In genomic region chr1:32012709-32013385, GRCh38 we compare ENCODE assay signal across 8 cellular contexts. TPM values are rescaled to one million over a fixed set of nuclear protein-coding genes. Genes with fewer than 3 reads are reported as not detected.
DNase-seq lines count a peak whose midpoint lies in the region; ATAC-seq and TF ChIP-seq lines count a peak whose summit lies in the region.

No MANE protein-coding gene starts in this region.

- H3K36me3 Mint-ChIP-seq in CD8-positive, alpha-beta T cell: peaks cover 20% of the 10 kb centered on the region

- no peaks in the 10 kb centered on the region for H3K27me3 ChIP-seq in CD8-positive, alpha-beta T cell (ENCODE audit: insufficient read depth, low read length)
- H3K27me3 ChIP-seq in OCI-LY1 (ENCODE audit: insufficient read depth, low read length): no peaks in the 10 kb centered on the region
- H3K27me3 ChIP-seq in endocrine pancreas (ENCODE audit: control insufficient read depth, insufficient read depth, low read length): no peaks in the 10 kb centered on the region
- H3K27me3 ChIP-seq in neuron (ENCODE audit: insufficient read depth, low read length): no peaks in the 10 kb centered on the region
- H3K27me3 ChIP-seq in aorta (ENCODE audit: control insufficient read depth in 1 of 2, insufficient read depth in 2 of 2, low read length in 1 of 2): no peaks in the 10 kb centered on the region

- H2AFZ ChIP-seq in OCI-LY1 (ENCODE audit: low read length) (0 out of 2 replicates have a peak overlapping the region, but pooled peaks have one; percentile 7), neuron (ENCODE audit: low read depth, low read length) (peak overlapping the region; percentile 30)

- H3K9me3 Mint-ChIP-seq in CD8-positive, alpha-beta T cell: no peaks in the 10 kb centered on the region

- H3K27ac ChIP-seq in CD8-positive, alpha-beta T cell (ENCODE audit: low read depth, low read length): peak overlapping the region; percentile 93
- peak overlapping the region; percentile 69 for H3K27ac ChIP-seq in OCI-LY1 (ENCODE audit: low read depth, low read length, poor library complexity, severe bottlenecking)
- H3K27ac ChIP-seq in aorta (ENCODE audit: low read depth in 1 of 2, low read length in 2 of 2): peak overlapping the region in 1 of 2 donors; percentile 90

- peak overlapping the region; percentile 98 for H3K4me3 ChIP-seq in CD8-positive, alpha-beta T cell (ENCODE audit: low read depth, low read length)
- H3K4me3 ChIP-seq in OCI-LY1 (ENCODE audit: low read depth, low read length, poor library complexity, severe bottlenecking) (peak overlapping the region; percentile 82), endocrine pancreas (ENCODE audit: control insufficient read depth, insufficient read depth, low read length) (peak overlapping the region; percentile 88), neuron (ENCODE audit: low read length) (peak overlapping the region; percentile 52), aorta (ENCODE audit: low read length in 2 of 2) (peak overlapping the region in 1 of 2 donors; percentile 77)

- H3K79me2 ChIP-seq in OCI-LY1 (ENCODE audit: insufficient read depth, low read length): peaks cover 39% of the 10 kb centered on the region

- H3K36me3 ChIP-seq in CD8-positive, alpha-beta T cell (ENCODE audit: insufficient read depth, low read length): no peaks in the 10 kb centered on the region
- H3K36me3 ChIP-seq in OCI-LY1 (ENCODE audit: insufficient read depth, low read length): peaks cover 19% of the 10 kb centered on the region
- H3K36me3 ChIP-seq in endocrine pancreas (ENCODE audit: control insufficient read depth, insufficient read depth, low read length): no peaks in the 10 kb centered on the region
- peaks cover 14% of the 10 kb centered on the region for H3K36me3 ChIP-seq in neuron (ENCODE audit: insufficient read depth, low read length)
- no peaks in the 10 kb centered on the region for H3K36me3 ChIP-seq in aorta (ENCODE audit: control insufficient read depth in 1 of 2, insufficient read depth in 2 of 2, low read length in 1 of 2)

- intact Hi-C loops in CD8-positive, alpha-beta T cell (cut with DNase I, micrococcal nuclease): loop anchor here (1.0 to 10.0 kb wide), 10 partner anchors 28 to 382 kb away; partner anchors contain the start of genes TMEM39B (in 2 of the 2), BSDC1 (in 1 of the 2), EIF3I (in 1 of the 2) and HDAC1 (in 1 of the 2)
- intact Hi-C loops in aorta (cut with DNase I): loop anchor here (5.0 to 10.0 kb wide), 2 partner anchors 49 to 52 kb away; no protein-coding TSS in a partner anchor

- no peaks in the 10 kb centered on the region for H3K9me2 ChIP-seq in OCI-LY1 (ENCODE audit: low read depth, low read length)

- H3K4me1 ChIP-seq in CD8-positive, alpha-beta T cell (ENCODE audit: insufficient read depth, low read length): peaks cover 25% of the 10 kb centered on the region
- peaks cover 24% of the 10 kb centered on the region for H3K4me1 ChIP-seq in OCI-LY1 (ENCODE audit: insufficient read depth, low read length, severe bottlenecking)
- H3K4me1 ChIP-seq in endocrine pancreas (ENCODE audit: control insufficient read depth, insufficient read depth, low read length): peaks cover 3% of the 10 kb centered on the region
- H3K4me1 ChIP-seq in neuron (ENCODE audit: insufficient read depth, low read length): peaks cover 11% of the 10 kb centered on the region
- peaks cover 0 to 6% of the 10 kb centered on the region in 2 donors for H3K4me1 ChIP-seq in aorta (ENCODE audit: control insufficient read depth in 1 of 2, insufficient read depth in 2 of 2, low read length in 2 of 2)

- H3K4me3 Mint-ChIP-seq in CD8-positive, alpha-beta T cell: peak overlapping the region; percentile 95

- peak overlapping the region; percentile 79 for H3K9ac ChIP-seq in OCI-LY1 (ENCODE audit: low read length)
- peak overlapping the region; percentile 76 for H3K9ac ChIP-seq in endocrine pancreas (ENCODE audit: control insufficient read depth, insufficient read depth, low read length)

- 48 to 51% methylated on average over 12 of the region's 12 CpGs for WGBS in aorta, 2 donors

- TF ChIP-seq CTCF in CD8-positive, alpha-beta T cell (IDR thresholded peaks at IDR 0.05): no peak
- TF ChIP-seq CTCF in OCI-LY1 (IDR thresholded peaks at IDR 0.05; ENCODE audit: low read length): no peak

- H3K9me3 ChIP-seq in CD8-positive, alpha-beta T cell (ENCODE audit: low read length): no peaks in the 10 kb centered on the region
- H3K9me3 ChIP-seq in OCI-LY1 (ENCODE audit: low read length) (no peaks in the 10 kb centered on the region), endocrine pancreas (ENCODE audit: control insufficient read depth, low read length) (no peaks in the 10 kb centered on the region), neuron (ENCODE audit: low read length) (peaks cover 4% of the 10 kb centered on the region), aorta (ENCODE audit: control insufficient read depth, low read length) (no peaks in the 10 kb centered on the region)

- H4K20me1 ChIP-seq in OCI-LY1 (ENCODE audit: insufficient read depth, low read length): no peaks in the 10 kb centered on the region

- H3K27ac Mint-ChIP-seq in CD8-positive, alpha-beta T cell: peak overlapping the region; percentile 99

- ATAC-seq in CD8-positive, alpha-beta T cell: no peak
- no peak for ATAC-seq in aorta (ENCODE audit: low FRiP score)
- no peak for ATAC-seq in GM18873 (IDR thresholded peaks at IDR 0.05; ENCODE audit: low FRiP score, unreplicated experiment)

- no peaks in the 10 kb centered on the region for H3K27me3 Mint-ChIP-seq in CD8-positive, alpha-beta T cell (ENCODE audit: low read depth)

- peak overlapping the region; percentile 76 for H3K4me2 ChIP-seq in OCI-LY1 (ENCODE audit: low read length)

- CTCF ChIA-PET in CD8-positive, alpha-beta T cell (lab: Charles Lee): interaction anchor here (1.2 to 2.6 kb wide), 3 partner anchors 10 to 49 kb away, joined by 3 to 9 read pairs (median 4); no protein-coding TSS in a partner anchor

- POLR2A ChIA-PET in CD8-positive, alpha-beta T cell (lab: Charles Lee): interaction anchor here (0.7 to 5.0 kb wide), 9 partner anchors 28 to 186 kb away, joined by 3 to 26 read pairs (median 3); partner anchors contain the start of genes KPNA6, PTP4A2, TMEM39B and TXLNA

- no peak for DNase-seq in CD8-positive, alpha-beta T cell
- DNase-seq in medulla oblongata (ENCODE audit: extremely low spot score) (no peak), hippocampal formation (lab: John Stamatoyannopoulos, UW) (no peak), aorta (no peak)

- H3K4me1 Mint-ChIP-seq in CD8-positive, alpha-beta T cell (ENCODE audit: low read depth): peaks cover 29% of the 10 kb centered on the region

- 0 out of 2 replicates have a peak, but pooled peaks cover 5% of the 10 kb centered on the region for H3F3A ChIP-seq in OCI-LY1 (ENCODE audit: insufficient read depth, low read length)

RNA-seq across cellular contexts. Expression of gene KHDRBS1, which starts 0.8 kb away (rescaled TPM):
- 100 to 1,000 TPM; 102 TPM for total RNA-seq in CD8-positive, alpha-beta T cell
- 10 to 100 TPM; 84.9 to 91.2 TPM for total RNA-seq in aorta
- polyA plus RNA-seq in aorta: 10 to 100 TPM; 57.0 to 61.8 TPM

RNA-seq across cellular contexts. Expression of gene TMEM39B, which starts 59.9 kb away (rescaled TPM):
- 1 to 10 TPM; 6.6 to 7.6 TPM for total RNA-seq in CD8-positive, alpha-beta T cell
- total RNA-seq in aorta: 10 to 100 TPM; 14.1 to 21.1 TPM
- 10 to 100 TPM in 1 of 2 donors, 1 to 10 TPM in 1; 3.5 to 16.6 TPM for polyA plus RNA-seq in aorta
